ENCODE assay signal across 8 cellular contexts in genomic region chr21:32726742-32727477, GRCh38. TPM values are rescaled to one million over a fixed set of nuclear protein-coding genes. Genes with fewer than 3 reads are reported as not detected.
A peak's percentile ranks its signal among the peaks of the same experiment; 100 is the strongest.
DNase-seq lines count a peak whose midpoint lies in the region; ATAC-seq, FAIRE-seq and TF ChIP-seq lines count a peak whose summit lies in the region.

No MANE protein-coding gene starts in this region.

- H3K27ac ChIP-seq in keratinocyte (ENCODE audit: control insufficient read depth, insufficient read depth, low read length): peak overlapping the region; percentile 63

- H3K9me1 ChIP-seq in keratinocyte (ENCODE audit: control insufficient read depth, extremely low read depth, insufficient read depth, low read length): no peaks in the 10 kb centered on the region

- H3K27me3 ChIP-seq in bronchial epithelial cell (ENCODE audit: control insufficient read depth, insufficient read depth, low read length) (no peaks in the 10 kb centered on the region), keratinocyte (ENCODE audit: control insufficient read depth, extremely low read depth, insufficient read depth, low read length) (no peaks in the 10 kb centered on the region)

- H3K9ac ChIP-seq in keratinocyte (ENCODE audit: control insufficient read depth, extremely low read depth, insufficient read depth, low read length): peak overlapping the region; percentile 81

- TF ChIP-seq CTCF in bronchial epithelial cell (IDR thresholded peaks at IDR 0.05; ENCODE audit: insufficient read depth, low read length, severe bottlenecking) (no peak), keratinocyte (optimal IDR thresholded peaks at IDR 0.05 in 1 of 3, IDR thresholded peaks at IDR 0.05 in 1 of 3, conservative IDR thresholded peaks at IDR 0.05 in 1 of 3; ENCODE audit: extremely low read depth in 1 of 3, insufficient read depth in 2 of 3, low read length in 3 of 3) (no peak)

- dilution Hi-C loops in keratinocyte (cut with MboI; ENCODE audit: extremely low pct_ligation_motif_present, low sequenced_read_pairs): no loop called here

- peak overlapping the region; percentile 99 for H3K4me2 ChIP-seq in keratinocyte (ENCODE audit: control insufficient read depth, extremely low read depth, insufficient read depth, low read depth, low read length)

- peak; percentile 12 for DNase-seq in DMS79 (lab: John Stamatoyannopoulos, UW)
- peak; percentile 10 for DNase-seq in HPDE6-E6E7 (ENCODE audit: extremely low spot score)
- peak; percentile 30 for DNase-seq in SK-N-DZ (ENCODE audit: low spot score)
- peak; percentile 40 for DNase-seq in bronchial epithelial cell (ENCODE audit: low read depth)
- no peak for DNase-seq in keratinocyte (ENCODE audit: low read depth, low spot score)
- peak; percentile 12 for DNase-seq in stimulated activated CD4-positive, alpha-beta T cell treated with anti-CD3 and anti-CD28 coated beads, Interleukin-15, amount 100 ng/mL, for 24 hours

- H3K36me3 ChIP-seq in bronchial epithelial cell (ENCODE audit: control insufficient read depth, insufficient read depth, low read length): no peaks in the 10 kb centered on the region
- no peaks in the 10 kb centered on the region for H3K36me3 ChIP-seq in keratinocyte (ENCODE audit: control insufficient read depth in 2 of 2, extremely low read depth in 1 of 2, insufficient read depth in 2 of 2, low read length in 2 of 2)

- FAIRE-seq in bronchial epithelial cell (lab: Jason Lieb, UNC) (peak; percentile 28), keratinocyte (lab: Jason Lieb, UNC) (peak; percentile 5)

- H3K79me2 ChIP-seq in keratinocyte (ENCODE audit: control insufficient read depth, insufficient read depth, low read length): peaks cover 6% of the 10 kb centered on the region

- H4K20me1 ChIP-seq in keratinocyte (ENCODE audit: control insufficient read depth, extremely low read depth, insufficient read depth, low read length): no peaks in the 10 kb centered on the region

- H3K9me3 ChIP-seq in keratinocyte (ENCODE audit: control insufficient read depth, low read depth, low read length): no peaks in the 10 kb centered on the region

- H3K4me3 ChIP-seq in bronchial epithelial cell (ENCODE audit: low read depth, low read length) (peak overlapping the region; percentile 94), keratinocyte (ENCODE audit: control insufficient read depth in 2 of 3, extremely low read depth in 1 of 3, insufficient read depth in 2 of 3, low read depth in 1 of 3, low read length in 3 of 3) (peak overlapping the region; percentile 85 to 98 (median 91))

- H3K4me1 ChIP-seq in keratinocyte (ENCODE audit: control insufficient read depth, extremely low read depth, insufficient read depth, low read length): peaks cover 13% of the 10 kb centered on the region

- ATAC-seq in GM18870 (IDR thresholded peaks at IDR 0.05; ENCODE audit: unreplicated experiment): no peak
- ATAC-seq in GM19395 (IDR thresholded peaks at IDR 0.05; ENCODE audit: unreplicated experiment): no peak

- H2AFZ ChIP-seq in keratinocyte (ENCODE audit: control insufficient read depth, low read length): peak overlapping the region; percentile 98

RNA-seq across cellular contexts. Expression of gene SYNJ1, which starts 0.9 kb away (rescaled TPM):
- 2.1 and 5.2 TPM in 2 replicates for polyA plus RNA-seq in SK-N-DZ (2014; cell fraction: cytosol; rRNA removed)
- polyA plus RNA-seq in SK-N-DZ (2014; cell fraction: nucleus; rRNA removed): 8.7 and 16.8 TPM in 2 replicates
- 2.6 and 3.8 TPM in 2 replicates for total RNA-seq in bronchial epithelial cell
- polyA plus RNA-seq in keratinocyte: 2.3 to 4.9 TPM (median 3.6 TPM) in 3 replicates
- 6.5 TPM for polyA plus RNA-seq in keratinocyte (2011; ENCODE audit: low read depth)
- 3.4 and 4.9 TPM in 2 replicates for polyA plus RNA-seq in keratinocyte (2011; cell fraction: cytosol; rRNA removed)
- 10.1 and 12.7 TPM in 2 replicates for polyA plus RNA-seq in keratinocyte (2011; cell fraction: nucleus; rRNA removed)
- 3.5 and 3.6 TPM in 2 replicates for polyA plus RNA-seq in keratinocyte (2012; ENCODE audit: low replicate concordance)
- 1.4 to 12.1 TPM (median 7.1 TPM) in 3 replicates for polyA minus RNA-seq in keratinocyte
- polyA minus RNA-seq in keratinocyte (2011; cell fraction: cytosol; rRNA and poly(A)+ RNA removed): 2.3 TPM
- 6.8 and 13.9 TPM in 2 replicates for polyA minus RNA-seq in keratinocyte (2011; cell fraction: nucleus; rRNA and poly(A)+ RNA removed)

RNA-seq across cellular contexts. Expression of gene PAXBP1, which starts 44.6 kb away (rescaled TPM):
- polyA plus RNA-seq in SK-N-DZ (2014; cell fraction: cytosol; rRNA removed): 44.3 and 47.0 TPM in 2 replicates
- 399 and 504 TPM in 2 replicates for polyA plus RNA-seq in SK-N-DZ (2014; cell fraction: nucleus; rRNA removed)
- total RNA-seq in bronchial epithelial cell: 25.6 and 26.6 TPM in 2 replicates
- polyA plus RNA-seq in keratinocyte: 11.3 to 27.3 TPM (median 17.3 TPM) in 3 replicates
- polyA plus RNA-seq in keratinocyte (2011; ENCODE audit: low read depth): 71.0 TPM
- 3.9 and 7.7 TPM in 2 replicates for polyA plus RNA-seq in keratinocyte (2011; cell fraction: cytosol; rRNA removed)
- polyA plus RNA-seq in keratinocyte (2011; cell fraction: nucleus; rRNA removed): 39.1 and 57.1 TPM in 2 replicates
- polyA plus RNA-seq in keratinocyte (2012; ENCODE audit: low replicate concordance): 10.4 and 16.6 TPM in 2 replicates
- polyA minus RNA-seq in keratinocyte: 4.4 to 21.1 TPM (median 6.4 TPM) in 3 replicates
- polyA minus RNA-seq in keratinocyte (2011; cell fraction: cytosol; rRNA and poly(A)+ RNA removed): 4.0 TPM
- polyA minus RNA-seq in keratinocyte (2011; cell fraction: nucleus; rRNA and poly(A)+ RNA removed): 17.4 and 34.0 TPM in 2 replicates
